Comparison of ENCODE assay signal across 11 cellular contexts in the genomic region with DNA sequence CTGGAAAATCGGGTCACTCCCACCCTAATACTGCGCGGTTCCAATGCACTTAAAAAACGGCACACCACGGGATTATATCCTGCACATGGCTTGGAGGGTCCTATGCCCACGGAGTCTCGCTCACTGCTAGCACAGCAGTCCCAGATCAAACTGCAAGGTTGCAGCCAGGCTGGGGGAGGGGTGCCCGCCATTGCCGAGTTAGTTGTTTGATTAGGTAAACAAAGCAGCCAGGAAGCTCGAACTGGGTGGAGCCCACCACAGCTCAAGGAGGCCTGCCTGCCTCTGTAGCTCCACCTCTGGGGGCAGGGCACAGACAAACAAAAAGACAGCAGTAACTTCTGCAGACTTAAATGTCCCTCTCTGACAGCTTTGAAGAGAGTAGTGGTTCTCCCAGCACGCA. TPM values are rescaled to one million over a fixed set of nuclear protein-coding genes. Genes with fewer than 3 reads are reported as not detected.
"Had no signal": no experiment of that assay in that cellular context is flagged by ENCODE, and none has a peak within 500 bp of the region (broad histone marks: within the 10 kb centered on the region; RNA-seq: fewer than 3 reads in every experiment).

No MANE protein-coding gene starts in this region.

RNA-seq across cellular contexts. Expression of a gene that starts 8.9 kb away (rescaled TPM):
- total RNA-seq: kidney; lower lobe of right lung; mammary epithelial cell; naive thymus-derived CD8-positive, alpha-beta T cell; osteoblast; psoas muscle; spleen; suprapubic skin; thoracic aorta had no signal
- polyA plus RNA-seq: immature natural killer cell; liver; mammary epithelial cell; naive thymus-derived CD8-positive, alpha-beta T cell; spleen had no signal
